ENCODE assay signal across 22 cellular contexts in genomic region chr2:221750317-221750716, GRCh38.
A peak's percentile ranks its signal among the peaks of the same experiment; 100 is the strongest.
DNase-seq lines count a peak whose midpoint lies in the region; ATAC-seq and TF ChIP-seq lines count a peak whose summit lies in the region.
"Had no signal": no experiment of that assay in that cellular context is flagged by ENCODE, and none has a peak within 500 bp of the region (broad histone marks: within the 10 kb centered on the region; RNA-seq: fewer than 3 reads in every experiment).

No MANE protein-coding gene starts in this region.

- WGBS in GM23248 (ENCODE audit: low coverage in 1 of 2, low lambda C conversion rate in 2 of 2, missing lambda C conversion rate in 2 of 2), 2 experiments = 67 to 82% methylated on average over 1 of the region's 1 CpG
- WGBS in hepatocyte (ENCODE audit: low lambda C conversion rate, missing lambda C conversion rate) = 94% methylated on average over 1 of the region's 1 CpG

- no peak for TF ChIP-seq POLR2A in GM18505 (IDR thresholded peaks at IDR 0.05; ENCODE audit: borderline replicate concordance, extremely low read depth, insufficient read depth, insufficient read length)

- TF ChIP-seq CTCF in epithelial cell of esophagus (IDR thresholded peaks at IDR 0.05; ENCODE audit: insufficient read depth, low read depth, low read length, missing control alignments) = no peak
- no peak for TF ChIP-seq CTCF in hepatocyte (IDR thresholded peaks at IDR 0.05; ENCODE audit: poor library complexity)

- H3K9me2 ChIP-seq in GM23248 (ENCODE audit: insufficient read depth) = no peaks in the 10 kb centered on the region
- no peaks in the 10 kb centered on the region for H3K9me2 ChIP-seq in hepatocyte (replicated peaks; ENCODE audit: insufficient read depth)

- in situ Hi-C loops in GM23248 (cut with MboI) = no loop called here

- H3F3A ChIP-seq in GM23248 (ENCODE audit: insufficient read depth) = no peaks in the 10 kb centered on the region

- DNase-seq in GM23248 = peak; percentile 7
- DNase-seq in LHCN-M2 (ENCODE audit: low read depth) = peak; percentile 12
- DNase-seq in epithelial cell of esophagus (ENCODE audit: low read depth) = peak; percentile 31
- DNase-seq in hepatocyte (ENCODE audit: low spot score) = peak; percentile 8
- DNase-seq: BE2C, DMS53, GF-D8, GOT3, NCI-H1092, NCI-H1436 treated with DMSO at 0.1 percent for 48 hours, NCI-H2029, NCI-H345, NCI-H524 treated with DMSO at 0.1 percent for 48 hours, NCI-H82, OCI-M1 had no signal

- no peaks in the 10 kb centered on the region for H3K4me1 ChIP-seq in GM23248 (ENCODE audit: insufficient read depth)
- H3K4me1 ChIP-seq in hepatocyte (ENCODE audit: insufficient read depth) = no peaks in the 10 kb centered on the region
- H3K4me1 ChIP-seq: BE2C, SJSA1 had no signal

- H3K4me3 ChIP-seq in GM23248 = no peak overlapping the region
- no peak overlapping the region for H3K4me3 ChIP-seq in epithelial cell of esophagus (ENCODE audit: low read length)
- H3K4me3 ChIP-seq in hepatocyte = no peak overlapping the region
- H3K4me3 ChIP-seq: K562, SJSA1 had no signal

- no peak overlapping the region for H3K27ac ChIP-seq in GM23248
- H3K27ac ChIP-seq in hepatocyte = no peak overlapping the region
- H3K27ac ChIP-seq: SJSA1 had no signal

- H3K4me2 ChIP-seq in GM23248 (ENCODE audit: unreplicated experiment) = no peak overlapping the region
- H3K4me2 ChIP-seq in hepatocyte = no peak overlapping the region

- no peak overlapping the region for H2AFZ ChIP-seq in GM23248
- H2AFZ ChIP-seq in hepatocyte = no peak overlapping the region

- H4K20me1 ChIP-seq in GM23248 (ENCODE audit: insufficient read depth) (no peaks in the 10 kb centered on the region), hepatocyte (ENCODE audit: insufficient read depth, poor library complexity, severe bottlenecking) (no peaks in the 10 kb centered on the region)

- H3K9me3 ChIP-seq in GM23248 (ENCODE audit: low read depth) = no peaks in the 10 kb centered on the region
- no peaks in the 10 kb centered on the region for H3K9me3 ChIP-seq in hepatocyte (ENCODE audit: low read depth)
- H3K9me3 ChIP-seq: BE2C had no signal

- ATAC-seq in GM18505 (IDR thresholded peaks at IDR 0.05; ENCODE audit: unreplicated experiment) (no peak), HG03565 (IDR thresholded peaks at IDR 0.05; ENCODE audit: unreplicated experiment) (no peak), HG02884 (IDR thresholded peaks at IDR 0.05; ENCODE audit: unreplicated experiment) (no peak), HG03108 (IDR thresholded peaks at IDR 0.05; ENCODE audit: unreplicated experiment) (no peak)
- ATAC-seq: K562, Right ventricle myocardium inferior had no signal

- no peak overlapping the region for H3K9ac ChIP-seq in GM23248

- H3K79me2 ChIP-seq in GM23248 (ENCODE audit: insufficient read depth) (no peaks in the 10 kb centered on the region), hepatocyte (no peaks in the 10 kb centered on the region)

- H3K27me3 ChIP-seq in GM23248 (replicated peaks; ENCODE audit: insufficient read depth) (no peaks in the 10 kb centered on the region; the same call in 1 of the 2 replicates), hepatocyte (no peaks in the 10 kb centered on the region)
- H3K27me3 ChIP-seq: BE2C, SJSA1 had no signal

- no peaks in the 10 kb centered on the region for H3K36me3 ChIP-seq in GM23248 (ENCODE audit: low read depth)
- no peaks in the 10 kb centered on the region for H3K36me3 ChIP-seq in hepatocyte (replicated peaks; ENCODE audit: insufficient read depth, low read depth)
- H3K36me3 ChIP-seq: BE2C, SJSA1 had no signal
